In genomic region chr2:239209806-239210205, GRCh38 we compare ENCODE assay signal across 22 cellular contexts.
"Had no signal": no experiment of that assay in that cellular context is flagged by ENCODE, and none has a peak within 500 bp of the region (broad histone marks: within the 10 kb centered on the region; RNA-seq: fewer than 3 reads in every experiment).

No MANE protein-coding gene starts in this region.

- H3K27me3 Mint-ChIP-seq: activated naive CD8-positive, alpha-beta T cell treated with anti-CD3 and anti-CD28 coated beads for 36 hours; naive B cell had no signal

- H3K27ac ChIP-seq: body of pancreas, heart right ventricle, vagina, WERI-Rb-1 had no signal

- H3K27me3 ChIP-seq: body of pancreas, gastroesophageal sphincter, heart right ventricle, vagina had no signal

- H3K9me3 ChIP-seq: body of pancreas, gastroesophageal sphincter, heart right ventricle, mucosa of descending colon, vagina had no signal

- ATAC-seq: body of pancreas, gastroesophageal sphincter, heart right ventricle, mucosa of descending colon had no signal

- H3K9me3 Mint-ChIP-seq: activated naive CD8-positive, alpha-beta T cell treated with anti-CD3 and anti-CD28 coated beads for 36 hours; immature natural killer cell; naive B cell had no signal

- H3K36me3 ChIP-seq: gastroesophageal sphincter, heart right ventricle, vagina, WERI-Rb-1 had no signal

- H3K36me3 Mint-ChIP-seq: immature natural killer cell had no signal

- DNase-seq: activated CD4-positive, alpha-beta T cell treated with anti-CD3 and anti-CD28 coated beads, Interleukin-2, amount 50 U/mL, for 48 hours; activated naive CD4-positive, alpha-beta T cell; activated naive CD8-positive, alpha-beta T cell treated with anti-CD3 and anti-CD28 coated beads for 36 hours; amniotic stem cell; body of pancreas; central memory CD4-positive, alpha-beta T cell; erythroblast; heart right ventricle; immature natural killer cell; mesenchymal stem cell; mucosa of descending colon; naive B cell; stimulated activated CD4-positive, alpha-beta T cell treated with anti-CD3 and anti-CD28 coated beads, Interleukin-12 subunit alpha, Interleukin-12 subunit beta, amount 100 ng/mL, for 4 hours; stimulated activated CD4-positive, alpha-beta T cell treated with anti-CD3 and anti-CD28 coated beads, Interleukin-1b, Interleukin-23, amount 100 ng/mL, for 48 hours; stimulated activated CD8-positive, alpha-beta memory T cell treated with anti-CD3 and anti-CD28 coated beads, Interleukin-4, amount 100 ng/mL, for 48 hours; stimulated activated naive CD4-positive, alpha-beta T cell; SW 1271; T-helper 2 cell; trophoblast cell; WERI-Rb-1 had no signal

- H3K27ac Mint-ChIP-seq: activated naive CD8-positive, alpha-beta T cell treated with anti-CD3 and anti-CD28 coated beads for 36 hours; naive B cell had no signal

- H3K4me3 ChIP-seq: body of pancreas, gastroesophageal sphincter, heart right ventricle, mucosa of descending colon, vagina had no signal

- H3K4me3 Mint-ChIP-seq: activated naive CD8-positive, alpha-beta T cell treated with anti-CD3 and anti-CD28 coated beads for 36 hours; immature natural killer cell; naive B cell had no signal
